ENCODE assay signal across 19 cellular contexts in genomic region chr18:7157760-7158159, GRCh38. TPM values are rescaled to one million over a fixed set of nuclear protein-coding genes. Genes with fewer than 3 reads are reported as not detected.
DNase-seq lines count a peak whose midpoint lies in the region; ATAC-seq, FAIRE-seq and TF ChIP-seq lines count a peak whose summit lies in the region.
"Had no signal": no experiment of that assay in that cellular context is flagged by ENCODE, and none has a peak within 500 bp of the region (broad histone marks: within the 10 kb centered on the region; RNA-seq: fewer than 3 reads in every experiment).

No MANE protein-coding gene starts in this region.

- H3K4me3 ChIP-seq in GM23338 = no peak overlapping the region
- H3K4me3 ChIP-seq in astrocyte (ENCODE audit: insufficient read depth, low read depth, low read length) = no peak overlapping the region
- H3K4me3 ChIP-seq in mesodermal cell (ENCODE audit: extremely low read depth, insufficient read depth, low read length, poor library complexity, severe bottlenecking) = no peak overlapping the region
- H3K4me3 ChIP-seq: A549, Peyer's patch had no signal

- H4K20me1 ChIP-seq in GM23338 (replicated peaks; ENCODE audit: insufficient read depth) = no peaks in the 10 kb centered on the region
- no peaks in the 10 kb centered on the region for H4K20me1 ChIP-seq in astrocyte (ENCODE audit: insufficient read depth, low read length)

- DNase-seq in GM23338 (ENCODE audit: low spot score) = no peak
- DNase-seq in astrocyte (ENCODE audit: low read depth) = no peak
- no peak for DNase-seq in NK-92 (lab: John Stamatoyannopoulos, UW; ENCODE audit: unreplicated experiment)
- no peak for DNase-seq in natural killer cell treated with Interleukin-12 subunit alpha and Interleukin-12 subunit beta and Interleukin-15 and Interleukin-18, amount 100 ng/mL, for 72 hours (ENCODE audit: low spot score)
- no peak for DNase-seq in activated T-helper 1 cell treated with anti-CD3 and anti-CD28 coated beads, Interleukin-12 subunit alpha, Interleukin-12 subunit beta, Interleukin-2, Interleukin-4 antibody, amounts not matched to agents 30 ng/mL and 10 ng/mL and 1 ng/mL, durations not matched to agents 14 hours and 24 hours and 36 hours (ENCODE audit: low spot score)
- DNase-seq: C1 segment of cervical spinal cord, H7, KG1, NCI-H1436, NCI-H2029 treated with DMSO at 0.1 percent for 48 hours, NCI-H2171 treated with DMSO at 0.1 percent for 48 hours, NCI-H510A treated with DMSO at 0.1 percent for 48 hours, Peyer's patch, SK-N-SH had no signal

- H3K27me3 Mint-ChIP-seq in GM23338 (ENCODE audit: insufficient read depth, low read depth, poor library complexity) = peaks cover 1% of the 10 kb centered on the region
- no peaks in the 10 kb centered on the region for H3K27me3 Mint-ChIP-seq in astrocyte (ENCODE audit: low read depth, unreplicated experiment)
- no peaks in the 10 kb centered on the region for H3K27me3 Mint-ChIP-seq in stimulated activated memory B cell treated with anti-CD40 and anti-IgM and Interleukin-4, amounts not matched to agents 10 μg/mL and 1 μg/mL and 100 μg/mL, for 72 hours
- H3K27me3 Mint-ChIP-seq in natural killer cell treated with Interleukin-12 subunit alpha and Interleukin-12 subunit beta and Interleukin-15 and Interleukin-18, amount 100 ng/mL, for 72 hours = no peaks in the 10 kb centered on the region
- no peaks in the 10 kb centered on the region for H3K27me3 Mint-ChIP-seq in activated T-helper 1 cell treated with anti-CD3 and anti-CD28 coated beads, Interleukin-12 subunit alpha, Interleukin-12 subunit beta, Interleukin-2, Interleukin-4 antibody, amounts not matched to agents 30 ng/mL and 10 ng/mL and 1 ng/mL, durations not matched to agents 14 hours and 24 hours and 36 hours (ENCODE audit: insufficient read depth)

- H3K9me2 ChIP-seq in GM23338 (ENCODE audit: insufficient read depth) = no peaks in the 10 kb centered on the region
- H3K9me2 ChIP-seq: SK-N-SH had no signal

- intact Hi-C loops in activated T-helper 1 cell treated with anti-CD3 and anti-CD28 coated beads, Interleukin-12 subunit alpha, Interleukin-12 subunit beta, Interleukin-2, Interleukin-4 antibody, amounts not matched to agents 30 ng/mL and 10 ng/mL and 1 ng/mL, durations not matched to agents 14 hours and 24 hours and 36 hours (cut with micrococcal nuclease) = no loop called here

- H3K9ac ChIP-seq in astrocyte (ENCODE audit: low read length) = no peak overlapping the region
- H3K9ac ChIP-seq: SK-N-SH had no signal

- no peaks in the 10 kb centered on the region for H3K9me3 Mint-ChIP-seq in GM23338
- H3K9me3 Mint-ChIP-seq in astrocyte (ENCODE audit: unreplicated experiment) = no peaks in the 10 kb centered on the region
- H3K9me3 Mint-ChIP-seq in stimulated activated memory B cell treated with anti-CD40 and anti-IgM and Interleukin-4, amounts not matched to agents 10 μg/mL and 1 μg/mL and 100 μg/mL, for 72 hours = peaks cover 3% of the 10 kb centered on the region
- H3K9me3 Mint-ChIP-seq in natural killer cell treated with Interleukin-12 subunit alpha and Interleukin-12 subunit beta and Interleukin-15 and Interleukin-18, amount 100 ng/mL, for 72 hours = no peaks in the 10 kb centered on the region
- H3K9me3 Mint-ChIP-seq in activated T-helper 1 cell treated with anti-CD3 and anti-CD28 coated beads, Interleukin-12 subunit alpha, Interleukin-12 subunit beta, Interleukin-2, Interleukin-4 antibody, amounts not matched to agents 30 ng/mL and 10 ng/mL and 1 ng/mL, durations not matched to agents 14 hours and 24 hours and 36 hours = no peaks in the 10 kb centered on the region

- H3K4me1 ChIP-seq in GM23338 (ENCODE audit: insufficient read depth) (no peaks in the 10 kb centered on the region), astrocyte (ENCODE audit: insufficient read depth, low read length) (peaks cover 10% of the 10 kb centered on the region), mesodermal cell (ENCODE audit: control insufficient read depth, insufficient read depth, low read length, poor library complexity, severe bottlenecking) (peaks cover 18% of the 10 kb centered on the region)
- H3K4me1 ChIP-seq: A549, Peyer's patch had no signal

- no peak for ATAC-seq in GM23338
- peak; percentile 27 for ATAC-seq in stimulated activated memory B cell treated with anti-CD40 and anti-IgM and Interleukin-4, amounts not matched to agents 10 μg/mL and 1 μg/mL and 100 μg/mL, for 72 hours
- no peak for ATAC-seq in natural killer cell treated with Interleukin-12 subunit alpha and Interleukin-12 subunit beta and Interleukin-15 and Interleukin-18, amount 100 ng/mL, for 72 hours
- ATAC-seq: Right ventricle myocardium inferior had no signal

- TF ChIP-seq CTCF in GM23338 (conservative IDR thresholded peaks at IDR 0.05; ENCODE audit: low read depth in 2 of 2) = no peak
- no peak for TF ChIP-seq CTCF in astrocyte (IDR thresholded peaks at IDR 0.05; ENCODE audit: insufficient read depth, low read depth, low read length)

- peak overlapping the region; percentile 94 for H2AFZ ChIP-seq in GM23338
- H2AFZ ChIP-seq in astrocyte (ENCODE audit: low read depth, low read length) = no peak overlapping the region

- H3K4me3 Mint-ChIP-seq in GM23338 = no peak overlapping the region
- no peak overlapping the region for H3K4me3 Mint-ChIP-seq in astrocyte (ENCODE audit: unreplicated experiment)
- H3K4me3 Mint-ChIP-seq in stimulated activated memory B cell treated with anti-CD40 and anti-IgM and Interleukin-4, amounts not matched to agents 10 μg/mL and 1 μg/mL and 100 μg/mL, for 72 hours = no peak overlapping the region
- no peak overlapping the region for H3K4me3 Mint-ChIP-seq in natural killer cell treated with Interleukin-12 subunit alpha and Interleukin-12 subunit beta and Interleukin-15 and Interleukin-18, amount 100 ng/mL, for 72 hours
- H3K4me3 Mint-ChIP-seq in activated T-helper 1 cell treated with anti-CD3 and anti-CD28 coated beads, Interleukin-12 subunit alpha, Interleukin-12 subunit beta, Interleukin-2, Interleukin-4 antibody, amounts not matched to agents 30 ng/mL and 10 ng/mL and 1 ng/mL, durations not matched to agents 14 hours and 24 hours and 36 hours = no peak overlapping the region

- no peak for FAIRE-seq in astrocyte (lab: Jason Lieb, UNC)
- FAIRE-seq: A549, GM12892 had no signal

- H3K27ac ChIP-seq in GM23338 (ENCODE audit: low read depth) (no peak overlapping the region), astrocyte (ENCODE audit: low read depth, low read length) (no peak overlapping the region), mesodermal cell (ENCODE audit: low read depth, low read length, severe bottlenecking) (peak overlapping the region; percentile 73)
- H3K27ac ChIP-seq: A549, Peyer's patch had no signal

- H3K36me3 ChIP-seq in GM23338 (ENCODE audit: insufficient read depth) (no peaks in the 10 kb centered on the region), astrocyte (ENCODE audit: insufficient read depth, low read length) (no peaks in the 10 kb centered on the region), mesodermal cell (ENCODE audit: control insufficient read depth, insufficient read depth, low read length) (no peaks in the 10 kb centered on the region)
- H3K36me3 ChIP-seq: Peyer's patch had no signal

- H3K36me3 Mint-ChIP-seq in GM23338 (ENCODE audit: low read depth) = no peaks in the 10 kb centered on the region
- H3K36me3 Mint-ChIP-seq in astrocyte (ENCODE audit: low read depth, unreplicated experiment) = no peaks in the 10 kb centered on the region
- no peaks in the 10 kb centered on the region for H3K36me3 Mint-ChIP-seq in stimulated activated memory B cell treated with anti-CD40 and anti-IgM and Interleukin-4, amounts not matched to agents 10 μg/mL and 1 μg/mL and 100 μg/mL, for 72 hours
- H3K36me3 Mint-ChIP-seq in natural killer cell treated with Interleukin-12 subunit alpha and Interleukin-12 subunit beta and Interleukin-15 and Interleukin-18, amount 100 ng/mL, for 72 hours = no peaks in the 10 kb centered on the region
- no peaks in the 10 kb centered on the region for H3K36me3 Mint-ChIP-seq in activated T-helper 1 cell treated with anti-CD3 and anti-CD28 coated beads, Interleukin-12 subunit alpha, Interleukin-12 subunit beta, Interleukin-2, Interleukin-4 antibody, amounts not matched to agents 30 ng/mL and 10 ng/mL and 1 ng/mL, durations not matched to agents 14 hours and 24 hours and 36 hours (ENCODE audit: low read depth)

- H3K27me3 ChIP-seq in GM23338 (ENCODE audit: insufficient read depth) (no peaks in the 10 kb centered on the region), astrocyte (ENCODE audit: insufficient read depth, low read length) (no peaks in the 10 kb centered on the region)
- H3K27me3 ChIP-seq: Peyer's patch had no signal

- H3K79me2 ChIP-seq in GM23338 (replicated peaks; ENCODE audit: insufficient read depth) (no peaks in the 10 kb centered on the region), astrocyte (ENCODE audit: insufficient read depth, low read length) (no peaks in the 10 kb centered on the region)

- H3F3A ChIP-seq in GM23338 (replicated peaks; ENCODE audit: low read depth) = no peaks in the 10 kb centered on the region

- H3K4me2 ChIP-seq in GM23338 (no peak overlapping the region), astrocyte (ENCODE audit: low read length) (peak overlapping the region; percentile 18)
- H3K4me2 ChIP-seq: A549, SK-N-SH had no signal

- WGBS in mesodermal cell (ENCODE audit: insufficient coverage in 2 of 2), 2 experiments = 33% methylated on average over 2 of the region's 3 CpGs; no CpG with 5 or more reads in 1 of the 2 experiments

- no peaks in the 10 kb centered on the region for H3K9me3 ChIP-seq in astrocyte (ENCODE audit: insufficient read depth, low read depth, low read length)
- no peaks in the 10 kb centered on the region for H3K9me3 ChIP-seq in mesodermal cell (ENCODE audit: control insufficient read depth, low read length)
- H3K9me3 ChIP-seq: A549, Peyer's patch, SK-N-SH had no signal

- H3K4me1 Mint-ChIP-seq in GM23338 = 0 out of 3 replicates have a peak, but pooled peaks cover 3% of the 10 kb centered on the region
- peaks cover 21% of the 10 kb centered on the region for H3K4me1 Mint-ChIP-seq in astrocyte (ENCODE audit: low read depth, unreplicated experiment)
- no peaks in the 10 kb centered on the region for H3K4me1 Mint-ChIP-seq in stimulated activated memory B cell treated with anti-CD40 and anti-IgM and Interleukin-4, amounts not matched to agents 10 μg/mL and 1 μg/mL and 100 μg/mL, for 72 hours
- no peaks in the 10 kb centered on the region for H3K4me1 Mint-ChIP-seq in natural killer cell treated with Interleukin-12 subunit alpha and Interleukin-12 subunit beta and Interleukin-15 and Interleukin-18, amount 100 ng/mL, for 72 hours (ENCODE audit: low read depth in 2 of 2)
- H3K4me1 Mint-ChIP-seq in activated T-helper 1 cell treated with anti-CD3 and anti-CD28 coated beads, Interleukin-12 subunit alpha, Interleukin-12 subunit beta, Interleukin-2, Interleukin-4 antibody, amounts not matched to agents 30 ng/mL and 10 ng/mL and 1 ng/mL, durations not matched to agents 14 hours and 24 hours and 36 hours (ENCODE audit: low read depth) = no peaks in the 10 kb centered on the region

- H3K27ac Mint-ChIP-seq in GM23338 (no peak overlapping the region), astrocyte (ENCODE audit: unreplicated experiment) (peak overlapping the region; percentile 8)
- H3K27ac Mint-ChIP-seq in stimulated activated memory B cell treated with anti-CD40 and anti-IgM and Interleukin-4, amounts not matched to agents 10 μg/mL and 1 μg/mL and 100 μg/mL, for 72 hours = no peak overlapping the region
- H3K27ac Mint-ChIP-seq in natural killer cell treated with Interleukin-12 subunit alpha and Interleukin-12 subunit beta and Interleukin-15 and Interleukin-18, amount 100 ng/mL, for 72 hours = no peak overlapping the region
- H3K27ac Mint-ChIP-seq in activated T-helper 1 cell treated with anti-CD3 and anti-CD28 coated beads, Interleukin-12 subunit alpha, Interleukin-12 subunit beta, Interleukin-2, Interleukin-4 antibody, amounts not matched to agents 30 ng/mL and 10 ng/mL and 1 ng/mL, durations not matched to agents 14 hours and 24 hours and 36 hours = no peak overlapping the region

RNA-seq across cellular contexts. Expression of gene LAMA1, which starts 40.2 kb away (rescaled TPM):
- total RNA-seq in GM23338 (2014; rRNA removed; shearing (Covaris generic)) = 47.6 and 52.3 TPM in 2 replicates
- polyA plus RNA-seq in GM23338 (2016; fragmentation: Nextera tagmentation; extraction: Ambion mirVana) = 14.8 and 15.9 TPM in 2 replicates
- total RNA-seq in astrocyte = 17.4 and 18.3 TPM in 2 replicates
- polyA plus RNA-seq in mesodermal cell (2013, experiment 1 of 2) = 41.0 TPM
- polyA plus RNA-seq in mesodermal cell (2013, experiment 2 of 2) = 37.3 TPM
- total RNA-seq in natural killer cell treated with Interleukin-12 subunit alpha and Interleukin-12 subunit beta and Interleukin-15 and Interleukin-18, amount 100 ng/mL, for 72 hours = not detected
- not detected in 2 replicates for total RNA-seq in activated T-helper 1 cell treated with anti-CD3 and anti-CD28 coated beads, Interleukin-12 subunit alpha, Interleukin-12 subunit beta, Interleukin-2, Interleukin-4 antibody, amounts not matched to agents 30 ng/mL and 10 ng/mL and 1 ng/mL, durations not matched to agents 14 hours and 24 hours and 36 hours
- total RNA-seq: Right ventricle myocardium inferior had no signal

Comparison
In these comparisons a context has a peak if more than half of its experiments do, and no peak if none do; other contexts are left out.
1. RNA of gene LAMA1, which starts 40.2 kb away (total RNA-seq): 47.6 to 52.3 TPM in GM23338 and 17.4 to 18.3 TPM in astrocyte; not detected in natural killer cell treated with Interleukin-12 subunit alpha and Interleukin-12 subunit beta and Interleukin-15 and Interleukin-18, amount 100 ng/mL, for 72 hours and not detected in activated T-helper 1 cell treated with anti-CD3 and anti-CD28 coated beads, Interleukin-12 subunit alpha, Interleukin-12 subunit beta, Interleukin-2, Interleukin-4 antibody, amounts not matched to agents 30 ng/mL and 10 ng/mL and 1 ng/mL, durations not matched to agents 14 hours and 24 hours and 36 hours; every median in the first group is over 10 times any median in the second.